In genomic region chr2:29485631-29486030, GRCh38 we compare ENCODE assay signal across 1 cellular context.
TF ChIP-seq lines count a peak whose summit lies in the region.

No MANE protein-coding gene starts in this region.

TF ChIP-seq in SK-N-SH, 30 proteins besides CTCF, POLR2A, EP300 and RAD21 (continued from another document):
- TF ChIP-seq USF1 (IDR thresholded peaks at IDR 0.05; ENCODE audit: borderline replicate concordance, low read depth) (no peak), JUND (IDR thresholded peaks at IDR 0.05) (no peak), REST (IDR thresholded peaks at IDR 0.05; ENCODE audit: low read depth, low read length) (no peak), TEAD4 (IDR thresholded peaks at IDR 0.05; ENCODE audit: borderline replicate concordance, insufficient read depth) (no peak), TAF1 (IDR thresholded peaks at IDR 0.05; ENCODE audit: borderline replicate concordance, low read depth, low read length) (no peak), RXRA (IDR thresholded peaks at IDR 0.05; ENCODE audit: borderline replicate concordance, low read depth) (no peak)
